ENCODE assay signal across 8 cellular contexts in genomic region chr10:43816351-43817321, GRCh38.
DNase-seq lines count a peak whose midpoint lies in the region; ATAC-seq and TF ChIP-seq lines count a peak whose summit lies in the region.

No MANE protein-coding gene starts in this region.

- H3K36me3 Mint-ChIP-seq in immature natural killer cell = peaks cover 0 to 8% (median 0%) of the 10 kb centered on the region in 3 donors

- peak; percentile 67 for DNase-seq in GDM1 (lab: John Stamatoyannopoulos, UW)
- DNase-seq in MG63 = peak; percentile 57
- peak; percentile 74 to 78 for DNase-seq in activated T-cell treated with anti-CD3 and anti-CD28 coated beads, Interleukin-2, amount 50 U/mL, for 48 hours
- DNase-seq in immature natural killer cell = peak; percentile 77 to 79 (median 78)
- peak; percentile 48 to 53 for DNase-seq in stimulated activated CD8-positive, alpha-beta memory T cell treated with anti-CD3 and anti-CD28 coated beads, Interleukin-4, amount 100 ng/mL, for 4 hours (ENCODE audit: low read depth in 2 of 2, low spot score in 1 of 2)
- no peak for DNase-seq in erythroblast (lab: John Stamatoyannopoulos, UW)
- no peak for DNase-seq in LoVo (ENCODE audit: low spot score)

- no peaks in the 10 kb centered on the region for H3K27me3 ChIP-seq in MG63

- peak; percentile 99 for ATAC-seq in GM21619 (IDR thresholded peaks at IDR 0.05; ENCODE audit: unreplicated experiment)

- H3K9me3 ChIP-seq in MG63 = no peaks in the 10 kb centered on the region

- peaks cover 38 to 42% of the 10 kb centered on the region in 2 donors for H3K4me1 Mint-ChIP-seq in immature natural killer cell

- H3K4me3 Mint-ChIP-seq in immature natural killer cell = peak overlapping the region; percentile 66 to 82 (median 77)

- H3K4me3 ChIP-seq in MG63 = no peak overlapping the region

- H3K9me3 Mint-ChIP-seq in immature natural killer cell = peaks cover 0 to 2% (median 0%) of the 10 kb centered on the region in 6 donors

- no peaks in the 10 kb centered on the region for H3K36me3 ChIP-seq in MG63

- no peak for TF ChIP-seq POLR2A in erythroblast (IDR thresholded peaks at IDR 0.05; ENCODE audit: low read length)

- peaks cover 2 to 8% (median 3%) of the 10 kb centered on the region in 3 donors for H3K27me3 Mint-ChIP-seq in immature natural killer cell (ENCODE audit: low read depth in 3 of 3)

- peak overlapping the region; percentile 23 to 85 (median 66) for H3K27ac Mint-ChIP-seq in immature natural killer cell

Comparison
In these comparisons a context has a peak if more than half of its experiments do, and no peak if none do; other contexts are left out.
1. DNase-seq: peak in GDM1 (single experiment), MG63 (single experiment), activated T-cell treated with anti-CD3 and anti-CD28 coated beads, Interleukin-2, amount 50 U/mL, for 48 hours (2 of 2), immature natural killer cell (3 of 3) and stimulated activated CD8-positive, alpha-beta memory T cell treated with anti-CD3 and anti-CD28 coated beads, Interleukin-4, amount 100 ng/mL, for 4 hours (2 of 2); none in erythroblast (0 of 2) and LoVo (single experiment).